11 cellular contexts compared by ENCODE assay signal in the genomic region with DNA sequence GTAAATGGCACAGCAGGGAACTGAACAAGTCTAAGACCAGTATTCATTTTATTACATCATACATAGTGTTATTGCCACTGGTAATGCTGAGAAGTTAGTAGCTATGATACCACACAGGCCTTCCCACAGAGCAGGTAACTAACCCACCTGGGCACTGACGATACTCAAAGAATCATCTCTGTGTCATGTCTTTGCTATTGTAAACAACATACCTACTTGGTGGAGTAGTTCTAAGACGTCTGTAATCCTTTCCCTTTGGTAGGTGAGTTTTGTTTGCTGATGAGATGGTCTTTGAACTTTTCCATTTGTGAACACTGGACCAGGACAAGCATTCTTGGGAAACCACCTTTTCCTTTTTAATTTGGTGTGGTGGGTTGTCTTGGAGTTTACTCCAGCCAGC. TPM values are rescaled to one million over a fixed set of nuclear protein-coding genes. Genes with fewer than 3 reads are reported as not detected.
DNase-seq lines count a peak whose midpoint lies in the region; ATAC-seq and TF ChIP-seq lines count a peak whose summit lies in the region.
"Had no signal": no experiment of that assay in that cellular context is flagged by ENCODE, and none has a peak within 500 bp of the region (broad histone marks: within the 10 kb centered on the region; RNA-seq: fewer than 3 reads in every experiment).

No MANE protein-coding gene starts in this region.

- peak overlapping the region; percentile 75 to 93 (median 90) for H3K27ac Mint-ChIP-seq in CD4-positive, CD25-positive, alpha-beta regulatory T cell
- H3K27ac Mint-ChIP-seq in activated naive CD8-positive, alpha-beta T cell = peak overlapping the region; percentile 73

- H3K4me1 ChIP-seq in CD4-positive, CD25-positive, alpha-beta regulatory T cell (ENCODE audit: control insufficient read depth, insufficient read depth, low read length, poor library complexity, severe bottlenecking) = peaks cover 23% of the 10 kb centered on the region
- H3K4me1 ChIP-seq in HEK293 (ENCODE audit: control insufficient read depth, insufficient read depth, low read length) = no peaks in the 10 kb centered on the region

- H3K27ac ChIP-seq in CD4-positive, CD25-positive, alpha-beta regulatory T cell (ENCODE audit: insufficient read depth, low read length, poor library complexity, severe bottlenecking) = peak overlapping the region; percentile 81
- no peak overlapping the region for H3K27ac ChIP-seq in HEK293 (ENCODE audit: extremely low read depth, low read depth, low read length)
- H3K27ac ChIP-seq: C4-2B, cardiac muscle cell had no signal

- no peaks in the 10 kb centered on the region for H3K27me3 ChIP-seq in CD4-positive, CD25-positive, alpha-beta regulatory T cell (ENCODE audit: control insufficient read depth, insufficient read depth, low read length)
- H3K27me3 ChIP-seq: cardiac muscle cell had no signal

- peak overlapping the region; percentile 3 to 35 (median 24) for H3K4me3 Mint-ChIP-seq in CD4-positive, CD25-positive, alpha-beta regulatory T cell
- H3K4me3 Mint-ChIP-seq in activated naive CD8-positive, alpha-beta T cell = no peak overlapping the region

- POLR2A ChIA-PET in HEK293 (lab: Yijun Ruan, JAX) = no interaction called here

- peaks cover 9% of the 10 kb centered on the region for H3K36me3 ChIP-seq in CD4-positive, CD25-positive, alpha-beta regulatory T cell (ENCODE audit: control insufficient read depth, insufficient read depth, low read length)
- H3K36me3 ChIP-seq in HEK293 (ENCODE audit: control insufficient read depth in 2 of 2, insufficient read depth in 1 of 2, low read length in 2 of 2) = peaks cover 34 to 95% of the 10 kb centered on the region in 2 experiments

- no peaks in the 10 kb centered on the region for H3K27me3 Mint-ChIP-seq in CD4-positive, CD25-positive, alpha-beta regulatory T cell
- no peaks in the 10 kb centered on the region for H3K27me3 Mint-ChIP-seq in activated naive CD8-positive, alpha-beta T cell

- TF ChIP-seq CTCF in HEK293 (tag by site-specific recombination; IDR thresholded peaks at IDR 0.05) = no peak

- peak; percentile 23 to 57 (median 29) for DNase-seq in CD4-positive, CD25-positive, alpha-beta regulatory T cell
- DNase-seq in kidney tubule cell (ENCODE audit: low spot score) = peak; percentile 66
- DNase-seq in mucosa of gallbladder (ENCODE audit: low spot score) = no peak
- DNase-seq in AML-193 (lab: John Stamatoyannopoulos, UW) = no peak
- DNase-seq: activated T-cell treated with anti-CD3 and anti-CD28 coated beads, Interleukin-2, amount 50 U/mL, for 4 hours had no signal

- peaks cover 0 to 2% (median 0%) of the 10 kb centered on the region in 7 donors for H3K9me3 Mint-ChIP-seq in CD4-positive, CD25-positive, alpha-beta regulatory T cell
- H3K9me3 Mint-ChIP-seq in activated naive CD8-positive, alpha-beta T cell (ENCODE audit: low read depth) = no peaks in the 10 kb centered on the region
- H3K9me3 Mint-ChIP-seq: activated T-cell treated with anti-CD3 and anti-CD28 coated beads, Interleukin-2, amount 50 U/mL, for 4 hours had no signal

- peaks cover 26 to 54% (median 40%) of the 10 kb centered on the region in 4 donors for H3K4me1 Mint-ChIP-seq in CD4-positive, CD25-positive, alpha-beta regulatory T cell
- peaks cover 8% of the 10 kb centered on the region for H3K4me1 Mint-ChIP-seq in activated naive CD8-positive, alpha-beta T cell (ENCODE audit: low read depth)

- peak overlapping the region; percentile 53 for H3K4me3 ChIP-seq in CD4-positive, CD25-positive, alpha-beta regulatory T cell (ENCODE audit: low read depth, low read length)
- H3K4me3 ChIP-seq in HEK293 (ENCODE audit: low read depth, low read length) = no peak overlapping the region
- H3K4me3 ChIP-seq: cardiac muscle cell had no signal

- no peaks in the 10 kb centered on the region for H3K9me3 ChIP-seq in CD4-positive, CD25-positive, alpha-beta regulatory T cell (ENCODE audit: control insufficient read depth in 2 of 2, low read length in 2 of 2)
- H3K9me3 ChIP-seq in HEK293 (ENCODE audit: control insufficient read depth, insufficient read depth, low read depth, low read length) = no peaks in the 10 kb centered on the region

- ATAC-seq in CD4-positive, CD25-positive, alpha-beta regulatory T cell (ENCODE audit: low read depth in 2 of 2) = peak in 1 of 2 donors; percentile 28
- ATAC-seq in HG03280 (IDR thresholded peaks at IDR 0.05; ENCODE audit: unreplicated experiment) (no peak), GM21825 (IDR thresholded peaks at IDR 0.05; ENCODE audit: unreplicated experiment) (no peak)

- CTCF ChIA-PET in HEK293 (lab: Yijun Ruan, JAX) = no interaction called here

- peaks cover 28% of the 10 kb centered on the region for H3K36me3 Mint-ChIP-seq in CD4-positive, CD25-positive, alpha-beta regulatory T cell
- H3K36me3 Mint-ChIP-seq in activated naive CD8-positive, alpha-beta T cell = peaks cover 18% of the 10 kb centered on the region

TF ChIP-seq in HEK293, 187 proteins besides CTCF, POLR2A, EP300 and RAD21:
- no peak for TF ChIP-seq SALL2 (tag by site-specific recombination; IDR thresholded peaks at IDR 0.05; ENCODE audit: borderline replicate concordance)
- TF ChIP-seq, protein P1, sequence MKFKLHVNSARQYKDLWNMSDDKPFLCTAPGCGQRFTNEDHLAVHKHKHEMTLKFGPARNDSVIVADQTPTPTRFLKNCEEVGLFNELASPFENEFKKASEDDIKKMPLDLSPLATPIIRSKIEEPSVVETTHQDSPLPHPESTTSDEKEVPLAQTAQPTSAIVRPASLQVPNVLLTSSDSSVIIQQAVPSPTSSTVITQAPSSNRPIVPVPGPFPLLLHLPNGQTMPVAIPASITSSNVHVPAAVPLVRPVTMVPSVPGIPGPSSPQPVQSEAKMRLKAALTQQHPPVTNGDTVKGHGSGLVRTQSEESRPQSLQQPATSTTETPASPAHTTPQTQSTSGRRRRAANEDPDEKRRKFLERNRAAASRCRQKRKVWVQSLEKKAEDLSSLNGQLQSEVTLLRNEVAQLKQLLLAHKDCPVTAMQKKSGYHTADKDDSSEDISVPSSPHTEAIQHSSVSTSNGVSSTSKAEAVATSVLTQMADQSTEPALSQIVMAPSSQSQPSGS (tag by site-specific recombination; IDR thresholded peaks at IDR 0.05; ENCODE audit: low read depth) = 0 out of 2 replicates have a peak, but pooled peaks have one; percentile 7

RNA-seq across cellular contexts. Expression of gene PDSS1, which starts 40.9 kb away (rescaled TPM):
- total RNA-seq in CD4-positive, CD25-positive, alpha-beta regulatory T cell = 8.4 TPM
- polyA plus RNA-seq in CD4-positive, CD25-positive, alpha-beta regulatory T cell = 1 to 10 TPM; 3.8 to 5.1 (median 4.5) TPM
- 4.1 TPM for total RNA-seq in mucosa of gallbladder

Comparison
In these comparisons a context has a peak if more than half of its experiments do, and no peak if none do; other contexts are left out.
1. DNase-seq: peak in CD4-positive, CD25-positive, alpha-beta regulatory T cell (3 of 3) and kidney tubule cell (single experiment); none in mucosa of gallbladder (single experiment) and AML-193 (0 of 2).